In genomic region chr10:124462348-124462695, GRCh38 we compare ENCODE assay signal across 9 cellular contexts. TPM values are rescaled to one million over a fixed set of nuclear protein-coding genes. Genes with fewer than 3 reads are reported as not detected.
DNase-seq lines count a peak whose midpoint lies in the region; ATAC-seq and TF ChIP-seq lines count a peak whose summit lies in the region.
"Had no signal": no experiment of that assay in that cellular context is flagged by ENCODE, and none has a peak within 500 bp of the region (broad histone marks: within the 10 kb centered on the region; RNA-seq: fewer than 3 reads in every experiment).

No MANE protein-coding gene starts in this region.

- CTCF ChIA-PET in GM10248 (lab: Yijun Ruan, JAX): interaction anchor here (1.1 kb wide), 2 partner anchors 45 to 73 kb away, joined by 3 to 4 read pairs; no protein-coding TSS in a partner anchor

- intact Hi-C loops in heart left ventricle (cut with DNase I): no loop called here
- intact Hi-C loops in left ventricle myocardium superior (cut with micrococcal nuclease): no loop called here
- intact Hi-C loops in breast epithelium (cut with DNase I; ENCODE audit: low total_unique reads): no loop called here
- intact Hi-C loops in uterus (cut with DNase I; ENCODE audit: low total_unique reads): no loop called here

- H3K27ac ChIP-seq in heart left ventricle: peak overlapping the region in 10 of 12 donors; percentile 55 to 94 (median 88)
- H3K27ac ChIP-seq in breast epithelium: peak overlapping the region; percentile 87 to 93
- H3K27ac ChIP-seq in uterus: peak overlapping the region; percentile 85 to 89

- ATAC-seq in heart left ventricle (no peak), left ventricle myocardium superior (no peak)

- no peaks in the 10 kb centered on the region for H3K36me3 ChIP-seq in heart left ventricle
- H3K36me3 ChIP-seq in breast epithelium: no peaks in the 10 kb centered on the region
- no peaks in the 10 kb centered on the region for H3K36me3 ChIP-seq in uterus

- 83 to 90% (median 85%) methylated on average over 7 to 8 of the region's 8 CpGs for WGBS in heart left ventricle, 4 donors

- no peak for TF ChIP-seq POLR2A in heart left ventricle (IDR thresholded peaks at IDR 0.05)
- TF ChIP-seq POLR2A in breast epithelium (IDR thresholded peaks at IDR 0.05): no peak
- TF ChIP-seq POLR2A in uterus (IDR thresholded peaks at IDR 0.05): no peak

- TF ChIP-seq CTCF in heart left ventricle (IDR thresholded peaks at IDR 0.05) (no peak), breast epithelium (IDR thresholded peaks at IDR 0.05) (no peak), uterus (IDR thresholded peaks at IDR 0.05) (no peak), GM10248 (IDR thresholded peaks at IDR 0.05; ENCODE audit: control extremely low read depth, extremely low read depth, low read depth, missing control alignments) (no peak)

- H3K9me3 ChIP-seq in heart left ventricle: no peaks in the 10 kb centered on the region
- H3K9me3 ChIP-seq in breast epithelium: no peaks in the 10 kb centered on the region
- H3K9me3 ChIP-seq in mononuclear cell (ENCODE audit: low read depth, low read length): no peaks in the 10 kb centered on the region
- H3K9me3 ChIP-seq in uterus: no peaks in the 10 kb centered on the region

- DNase-seq in heart left ventricle (no peak), left ventricle myocardium superior (no peak), breast epithelium (ENCODE audit: low spot score in 2 of 2) (no peak), uterus (no peak), GM10248 (ENCODE audit: extremely low spot score) (no peak), NOMO-1 (lab: John Stamatoyannopoulos, UW; ENCODE audit: unreplicated experiment in 2 of 2) (no peak), kidney glomerular epithelial cell (lab: John Stamatoyannopoulos, UW) (no peak)

- POLR2A ChIA-PET in GM10248 (lab: Yijun Ruan, JAX): no interaction called here

- peaks cover 0 to 32% (median 12%) of the 10 kb centered on the region in 12 donors for H3K4me1 ChIP-seq in heart left ventricle
- peaks cover 0 to 5% of the 10 kb centered on the region in 2 donors for H3K4me1 ChIP-seq in breast epithelium
- peaks cover 26% of the 10 kb centered on the region for H3K4me1 ChIP-seq in mononuclear cell (ENCODE audit: insufficient read depth, low read length)
- H3K4me1 ChIP-seq in uterus: no peaks in the 10 kb centered on the region

- H3K4me3 ChIP-seq in heart left ventricle: peak overlapping the region; percentile 64 to 89 (median 72)
- peak overlapping the region; percentile 52 to 93 (median 66) for H3K4me3 ChIP-seq in breast epithelium
- H3K4me3 ChIP-seq in mononuclear cell (ENCODE audit: low read length): peak overlapping the region; percentile 63
- peak overlapping the region; percentile 38 to 86 for H3K4me3 ChIP-seq in uterus

- H3K27me3 ChIP-seq in heart left ventricle (peaks cover 0 to 3% (median 0%) of the 10 kb centered on the region in 9 donors), breast epithelium (no peaks in the 10 kb centered on the region), mononuclear cell (ENCODE audit: insufficient read depth, low read length) (no peaks in the 10 kb centered on the region), uterus (no peaks in the 10 kb centered on the region)

RNA-seq across cellular contexts. Expression of gene LHPP, which starts 0.7 kb away (rescaled TPM):
- 10 to 100 TPM; 10.4 to 23.5 (median 14.2) TPM for total RNA-seq in heart left ventricle
- 1 to 10 TPM; 5.6 to 6.7 TPM for polyA plus RNA-seq in heart left ventricle
- total RNA-seq in left ventricle myocardium superior: 9.1 TPM
- 10 to 100 TPM; 13.1 to 19.6 (median 17.0) TPM for total RNA-seq in breast epithelium
- total RNA-seq in mononuclear cell: 20.4 TPM
- total RNA-seq in uterus: 10 to 100 TPM in 2 of 4 donors, under 1 TPM in 1, not detected in 1; 0.51 to 23.2 (median 15.3) TPM

RNA-seq across cellular contexts. Expression of gene NKX1-2, which starts 12.5 kb away (rescaled TPM):
- total RNA-seq in heart left ventricle: not detected
- not detected for polyA plus RNA-seq in heart left ventricle
- not detected for total RNA-seq in left ventricle myocardium superior
- under 1 TPM in 2 of 3 donors, not detected in 1; 0.33 to 0.73 TPM for total RNA-seq in breast epithelium
- total RNA-seq in mononuclear cell: not detected
- total RNA-seq in uterus: not detected
- total RNA-seq: Daoy had no signal

RNA-seq across cellular contexts. Expression of gene OAT, which starts 43.6 kb away (rescaled TPM):
- total RNA-seq in heart left ventricle (10 to 100 TPM; 27.3 to 56.1 (median 33.8) TPM), left ventricle myocardium superior (22.7 TPM), breast epithelium (100 to 1,000 TPM in 2 of 3 donors, 10 to 100 TPM in 1; 93.3 to 160 (median 115) TPM), mononuclear cell (74.1 TPM), uterus (100 to 1,000 TPM in 2 of 4 donors, 10 to 100 TPM in 2; 75.3 to 175 (median 97.6) TPM)
- 10 to 100 TPM in 1 of 2 donors, 1 to 10 TPM in 1; 9.3 to 36.0 TPM for polyA plus RNA-seq in heart left ventricle
